Comparison of ENCODE assay signal across 17 cellular contexts in genomic region chr18:79911009-79911870, GRCh38. TPM values are rescaled to one million over a fixed set of nuclear protein-coding genes. Genes with fewer than 3 reads are reported as not detected.
A peak's percentile ranks its signal among the peaks of the same experiment; 100 is the strongest.
DNase-seq lines count a peak whose midpoint lies in the region; TF ChIP-seq lines count a peak whose summit lies in the region.
"Had no signal": no experiment of that assay in that cellular context is flagged by ENCODE, and none has a peak within 500 bp of the region (broad histone marks: within the 10 kb centered on the region; RNA-seq: fewer than 3 reads in every experiment).

No MANE protein-coding gene starts in this region.

- H3K4me3 Mint-ChIP-seq in osteocyte (ENCODE audit: unreplicated experiment) = no peak overlapping the region
- H3K4me3 Mint-ChIP-seq: activated naive CD4-positive, alpha-beta T cell treated with anti-CD3 and anti-CD28 coated beads, Interleukin-2, amount 10 ng/mL, durations not matched to agents 7 days and 5 days had no signal

- peaks cover 37% of the 10 kb centered on the region for H3K36me3 Mint-ChIP-seq in osteocyte (ENCODE audit: unreplicated experiment)

- peaks cover 3% of the 10 kb centered on the region for H3K4me1 Mint-ChIP-seq in osteocyte (ENCODE audit: unreplicated experiment)

- H3K9me3 Mint-ChIP-seq in osteocyte (ENCODE audit: unreplicated experiment) = peaks cover 4% of the 10 kb centered on the region

- H3K27ac Mint-ChIP-seq in osteocyte (ENCODE audit: unreplicated experiment) = no peak overlapping the region
- H3K27ac Mint-ChIP-seq: activated naive CD4-positive, alpha-beta T cell treated with anti-CD3 and anti-CD28 coated beads, Interleukin-2, amount 10 ng/mL, durations not matched to agents 7 days and 5 days had no signal

- no peaks in the 10 kb centered on the region for H3K9me3 ChIP-seq in iPS-18a (ENCODE audit: control insufficient read depth, low read depth, low read length)
- H3K9me3 ChIP-seq: body of pancreas had no signal

- no peaks in the 10 kb centered on the region for H3K27me3 Mint-ChIP-seq in osteocyte (ENCODE audit: unreplicated experiment)
- H3K27me3 Mint-ChIP-seq: activated naive CD4-positive, alpha-beta T cell treated with anti-CD3 and anti-CD28 coated beads, Interleukin-2, amount 10 ng/mL, durations not matched to agents 7 days and 5 days had no signal

- peak overlapping the region; percentile 47 for H3K4me3 ChIP-seq in iPS-18a (ENCODE audit: low read length)
- H3K4me3 ChIP-seq: body of pancreas, SJSA1 had no signal

- H3K27ac ChIP-seq in iPS-18a (ENCODE audit: low read length) = no peak overlapping the region
- H3K27ac ChIP-seq: body of pancreas, SJSA1 had no signal

- no peak overlapping the region for H3K9ac ChIP-seq in iPS-18a (ENCODE audit: low read length)

- no peak for TF ChIP-seq CTCF in osteocyte (IDR thresholded peaks at IDR 0.05)

- H3K27me3 ChIP-seq in iPS-18a (ENCODE audit: control insufficient read depth, insufficient read depth, low read length) = no peaks in the 10 kb centered on the region
- H3K27me3 ChIP-seq: body of pancreas, SJSA1 had no signal

- H3K36me3 ChIP-seq in iPS-18a (ENCODE audit: control insufficient read depth, low read depth, low read length) = no peaks in the 10 kb centered on the region

- H3K4me1 ChIP-seq in iPS-18a (ENCODE audit: control insufficient read depth, low read depth, low read length) = no peaks in the 10 kb centered on the region
- H3K4me1 ChIP-seq: body of pancreas, SJSA1 had no signal

- DNase-seq in D341Med (ENCODE audit: low spot score) (peak; percentile 43), NCI-H2171 treated with DMSO at 0.1 percent for 48 hours (lab: John Stamatoyannopoulos, UW) (peak; percentile 44), osteocyte (ENCODE audit: extremely low spot score, unreplicated experiment) (peak; percentile 82), NCI-H748 treated with DMSO at 0.1 percent for 48 hours (lab: John Stamatoyannopoulos, UW) (no peak), SK-N-DZ (ENCODE audit: low spot score) (no peak), OCI-M1 (lab: John Stamatoyannopoulos, UW) (no peak), T-helper 1 cell (no peak)
- DNase-seq: activated naive CD4-positive, alpha-beta T cell treated with anti-CD3 and anti-CD28 coated beads, Interleukin-2, amount 10 ng/mL, durations not matched to agents 7 days and 5 days; effector CD8-positive, alpha-beta T cell; GF-D8; NCI-H1048; NCI-H446; stimulated activated naive CD4-positive, alpha-beta T cell had no signal

RNA-seq across cellular contexts. Expression of gene SLC66A2, which starts 40.2 kb away (rescaled TPM):
- 35.1 and 38.6 TPM in 2 replicates for total RNA-seq in osteocyte
- 41.4 and 56.9 TPM in 2 replicates for polyA plus RNA-seq in SK-N-DZ (2014; cell fraction: cytosol; rRNA removed)
- polyA plus RNA-seq in SK-N-DZ (2014; cell fraction: nucleus; rRNA removed) = 48.1 and 51.9 TPM in 2 replicates

RNA-seq across cellular contexts. Expression of gene HSBP1L1, which starts 53.2 kb away (rescaled TPM):
- total RNA-seq in osteocyte = 1.6 and 2.0 TPM in 2 replicates
- 8.0 and 9.1 TPM in 2 replicates for polyA plus RNA-seq in SK-N-DZ (2014; cell fraction: cytosol; rRNA removed)
- polyA plus RNA-seq in SK-N-DZ (2014; cell fraction: nucleus; rRNA removed) = 8.1 and 10.7 TPM in 2 replicates
- total RNA-seq: OCI-LY7 had no signal

Comparison
In these comparisons a context has a peak if more than half of its experiments do, and no peak if none do; other contexts are left out.
1. DNase-seq: peak in D341Med (single experiment), NCI-H2171 treated with DMSO at 0.1 percent for 48 hours (single experiment) and osteocyte (single experiment); none in NCI-H748 treated with DMSO at 0.1 percent for 48 hours (single experiment), SK-N-DZ (single experiment), OCI-M1 (single experiment) and T-helper 1 cell (0 of 5).